Comparison of ENCODE assay signal across 1 cellular context in genomic region chr18:46893360-46893759, GRCh38.
TF ChIP-seq lines count a peak whose summit lies in the region.

No MANE protein-coding gene starts in this region.

TF ChIP-seq in HepG2, 621 proteins besides CTCF, POLR2A, EP300 and RAD21:
- TF ChIP-seq NFIC (IDR thresholded peaks at IDR 0.05; ENCODE audit: low read length), result no peak
- no peak for TF ChIP-seq ZBTB49 (CRISPR knock-in tag; IDR thresholded peaks at IDR 0.05; ENCODE audit: borderline replicate concordance)
- TF ChIP-seq HCFC1 (IDR thresholded peaks at IDR 0.05; ENCODE audit: low read depth, low read length), result no peak
- no peak for TF ChIP-seq ZNF207 (IDR thresholded peaks at IDR 0.05; ENCODE audit: borderline replicate concordance)
- no peak for TF ChIP-seq YEATS2 (CRISPR knock-in tag; IDR thresholded peaks at IDR 0.05; ENCODE audit: borderline replicate concordance)
- no peak for TF ChIP-seq ZNF781 (CRISPR knock-in tag; IDR thresholded peaks at IDR 0.05; ENCODE audit: borderline replicate concordance, not compliant biosample characterization)
- TF ChIP-seq PRDM4 (CRISPR knock-in tag; IDR thresholded peaks at IDR 0.05; ENCODE audit: borderline replicate concordance), result no peak
- TF ChIP-seq GLI4 (CRISPR knock-in tag; IDR thresholded peaks at IDR 0.05; ENCODE audit: borderline replicate concordance), result no peak
- TF ChIP-seq GABPB1 (CRISPR knock-in tag; IDR thresholded peaks at IDR 0.05), result no peak
- TF ChIP-seq ZSCAN31 (CRISPR knock-in tag; IDR thresholded peaks at IDR 0.05; ENCODE audit: low read depth), result no peak
- no peak for TF ChIP-seq ZNF572 (CRISPR knock-in tag; IDR thresholded peaks at IDR 0.05)
- TF ChIP-seq SRSF1 (optimal IDR thresholded peaks at IDR 0.05; ENCODE audit: low read depth, low read length), result no peak
- no peak for TF ChIP-seq ZNF709 (CRISPR knock-in tag; IDR thresholded peaks at IDR 0.05)
- no peak for TF ChIP-seq ZNF775 (CRISPR knock-in tag; IDR thresholded peaks at IDR 0.05; ENCODE audit: borderline replicate concordance)
- TF ChIP-seq MBD4 (IDR thresholded peaks at IDR 0.05; ENCODE audit: borderline replicate concordance, low read length), result no peak
- TF ChIP-seq SRSF9 (IDR thresholded peaks at IDR 0.05; ENCODE audit: borderline replicate concordance, insufficient read depth, low read depth, low read length, poor library complexity, severe bottlenecking), result no peak
- TF ChIP-seq HNRNPUL1 (IDR thresholded peaks at IDR 0.05; ENCODE audit: low read depth, low read length), result no peak
- no peak for TF ChIP-seq HOXD1 (CRISPR knock-in tag; IDR thresholded peaks at IDR 0.05)
- TF ChIP-seq, protein P1, sequence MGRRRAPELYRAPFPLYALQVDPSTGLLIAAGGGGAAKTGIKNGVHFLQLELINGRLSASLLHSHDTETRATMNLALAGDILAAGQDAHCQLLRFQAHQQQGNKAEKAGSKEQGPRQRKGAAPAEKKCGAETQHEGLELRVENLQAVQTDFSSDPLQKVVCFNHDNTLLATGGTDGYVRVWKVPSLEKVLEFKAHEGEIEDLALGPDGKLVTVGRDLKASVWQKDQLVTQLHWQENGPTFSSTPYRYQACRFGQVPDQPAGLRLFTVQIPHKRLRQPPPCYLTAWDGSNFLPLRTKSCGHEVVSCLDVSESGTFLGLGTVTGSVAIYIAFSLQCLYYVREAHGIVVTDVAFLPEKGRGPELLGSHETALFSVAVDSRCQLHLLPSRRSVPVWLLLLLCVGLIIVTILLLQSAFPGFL (CRISPR knock-in tag; IDR thresholded peaks at IDR 0.05), result no peak
- TF ChIP-seq PTBP1 (IDR thresholded peaks at IDR 0.05; ENCODE audit: low read depth, low read length, poor library complexity, severe bottlenecking), result no peak
TF ChIP-seq in HepG2: peak in this region for 0.
